In the genomic region with DNA sequence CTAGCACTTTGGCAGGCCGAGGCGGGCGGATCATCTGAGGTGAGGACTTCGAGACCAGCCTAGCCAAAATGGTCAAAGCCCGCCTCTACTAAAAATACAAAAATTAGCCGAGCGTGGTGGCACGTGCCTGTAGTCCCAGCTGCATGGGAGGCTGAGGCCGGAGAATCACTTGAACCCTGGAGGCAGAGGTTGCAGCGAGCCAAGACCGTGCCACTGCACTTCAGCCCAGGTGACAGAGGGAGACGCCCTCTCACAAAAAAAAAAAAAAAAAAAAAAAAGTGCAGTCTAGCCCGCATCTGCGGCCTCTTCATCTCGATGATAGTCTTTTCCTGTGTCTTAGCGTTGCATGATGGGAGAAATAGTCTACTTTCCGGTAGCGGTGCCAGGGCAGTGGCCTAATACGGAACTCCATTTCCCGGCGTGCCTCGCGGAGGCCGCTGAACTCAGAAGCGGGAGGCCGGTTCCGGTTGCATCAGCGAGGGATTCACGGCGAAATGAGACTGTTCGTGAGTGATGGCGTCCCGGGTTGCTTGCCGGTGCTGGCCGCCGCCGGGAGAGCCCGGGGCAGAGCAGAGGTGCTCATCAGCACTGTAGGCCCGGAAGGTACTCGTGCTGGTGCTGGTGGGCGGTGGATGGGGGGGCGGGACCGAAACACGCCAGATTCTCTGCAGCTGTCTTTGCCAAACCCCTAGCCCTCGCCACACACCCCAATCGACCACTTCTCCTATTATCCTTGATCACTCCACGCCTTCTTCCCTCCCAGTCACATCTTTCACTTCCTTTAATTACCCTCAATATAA, we compare ENCODE assay signal across 1 cellular context.
TF ChIP-seq lines count a peak whose summit lies in the region.

MARS1 (plus strand) TSS at position 472 of the 800 bp plus-strand sequence; CDS start at position 495, 23 bp downstream.

TF ChIP-seq in K562, 482 proteins besides CTCF, POLR2A, EP300 and RAD21 (continued from another document and continues in another):
- TF ChIP-seq ZNF639 (CRISPR knock-in tag; conservative IDR thresholded peaks at IDR 0.05 in 1 of 2, IDR thresholded peaks at IDR 0.05 in 1 of 2): peak in 1 of 2 experiments; percentile 95; a peak in 2 of 4 replicates
- TF ChIP-seq DEAF1 (CRISPR knock-in tag; IDR thresholded peaks at IDR 0.05): no peak
- TF ChIP-seq JUNB (CRISPR knock-in tag; conservative IDR thresholded peaks at IDR 0.05): no peak
- no peak for TF ChIP-seq NFIX (CRISPR knock-in tag; IDR thresholded peaks at IDR 0.05; ENCODE audit: low read depth)
- TF ChIP-seq RAD51 (IDR thresholded peaks at IDR 0.05; ENCODE audit: borderline replicate concordance, low read depth): no peak
- TF ChIP-seq DNMT1 (IDR thresholded peaks at IDR 0.05): no peak
- no peak for TF ChIP-seq PTBP1 (IDR thresholded peaks at IDR 0.05; ENCODE audit: low read depth, low read length)
- TF ChIP-seq NBN (IDR thresholded peaks at IDR 0.05; ENCODE audit: low read depth): 0 out of 2 replicates have a peak, but pooled peaks have one; percentile 15
- peak; percentile 55; the same call in 1 of the 2 replicates for TF ChIP-seq FOXP4 (CRISPR knock-in tag; IDR thresholded peaks at IDR 0.05; ENCODE audit: borderline replicate concordance)
- TF ChIP-seq NFRKB (IDR thresholded peaks at IDR 0.05; ENCODE audit: low read depth): peak; percentile 86
- no peak for TF ChIP-seq RBM17 (IDR thresholded peaks at IDR 0.05; ENCODE audit: borderline replicate concordance, low read depth, low read length)
- no peak for TF ChIP-seq ZNF444 (CRISPR knock-in tag; IDR thresholded peaks at IDR 0.05)
- no peak for TF ChIP-seq ILK (tag; IDR thresholded peaks at IDR 0.05; ENCODE audit: borderline replicate concordance, low read depth)
- TF ChIP-seq NR2C1 (IDR thresholded peaks at IDR 0.05): peak; percentile 94
- peak; percentile 97 for TF ChIP-seq NR2C1 (tag; IDR thresholded peaks at IDR 0.05)
- no peak for TF ChIP-seq DDX20 (tag; IDR thresholded peaks at IDR 0.05; ENCODE audit: low read depth)
- TF ChIP-seq, protein P1, sequence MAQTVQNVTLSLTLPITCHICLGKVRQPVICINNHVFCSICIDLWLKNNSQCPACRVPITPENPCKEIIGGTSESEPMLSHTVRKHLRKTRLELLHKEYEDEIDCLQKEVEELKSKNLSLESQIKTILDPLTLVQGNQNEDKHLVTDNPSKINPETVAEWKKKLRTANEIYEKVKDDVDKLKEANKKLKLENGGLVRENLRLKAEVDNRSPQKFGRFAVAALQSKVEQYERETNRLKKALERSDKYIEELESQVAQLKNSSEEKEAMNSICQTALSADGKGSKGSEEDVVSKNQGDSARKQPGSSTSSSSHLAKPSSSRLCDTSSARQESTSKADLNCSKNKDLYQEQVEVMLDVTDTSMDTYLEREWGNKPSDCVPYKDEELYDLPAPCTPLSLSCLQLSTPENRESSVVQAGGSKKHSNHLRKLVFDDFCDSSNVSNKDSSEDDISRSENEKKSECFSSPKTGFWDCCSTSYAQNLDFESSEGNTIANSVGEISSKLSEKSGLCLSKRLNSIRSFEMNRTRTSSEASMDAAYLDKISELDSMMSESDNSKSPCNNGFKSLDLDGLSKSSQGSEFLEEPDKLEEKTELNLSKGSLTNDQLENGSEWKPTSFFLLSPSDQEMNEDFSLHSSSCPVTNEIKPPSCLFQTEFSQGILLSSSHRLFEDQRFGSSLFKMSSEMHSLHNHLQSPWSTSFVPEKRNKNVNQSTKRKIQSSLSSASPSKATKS (CRISPR knock-in tag; IDR thresholded peaks at IDR 0.05): no peak
- TF ChIP-seq ZNF644 (tag; IDR thresholded peaks at IDR 0.05; ENCODE audit: low read depth): peak; percentile 90
- TF ChIP-seq ELF4 (CRISPR knock-in tag; IDR thresholded peaks at IDR 0.05): no peak
- no peak for TF ChIP-seq TCFL5 (CRISPR knock-in tag; conservative IDR thresholded peaks at IDR 0.05)
- TF ChIP-seq ARID2 (IDR thresholded peaks at IDR 0.05): no peak
- TF ChIP-seq PCBP1 (IDR thresholded peaks at IDR 0.05; ENCODE audit: low read depth, low read length, poor library complexity, severe bottlenecking): no peak
- TF ChIP-seq ZNF282 (CRISPR knock-in tag; IDR thresholded peaks at IDR 0.05): no peak
- TF ChIP-seq CBFA2T2 (conservative IDR thresholded peaks at IDR 0.05): no peak
- no peak for TF ChIP-seq RFX1 (IDR thresholded peaks at IDR 0.05)
- TF ChIP-seq MXI1 (IDR thresholded peaks at IDR 0.05; ENCODE audit: low read depth, low read length): peak; percentile 79
- no peak for TF ChIP-seq NUFIP1 (IDR thresholded peaks at IDR 0.05; ENCODE audit: partially characterized antibody)
- no peak for TF ChIP-seq NR2F6 (CRISPR knock-in tag; IDR thresholded peaks at IDR 0.05)
- TF ChIP-seq, protein P2, sequence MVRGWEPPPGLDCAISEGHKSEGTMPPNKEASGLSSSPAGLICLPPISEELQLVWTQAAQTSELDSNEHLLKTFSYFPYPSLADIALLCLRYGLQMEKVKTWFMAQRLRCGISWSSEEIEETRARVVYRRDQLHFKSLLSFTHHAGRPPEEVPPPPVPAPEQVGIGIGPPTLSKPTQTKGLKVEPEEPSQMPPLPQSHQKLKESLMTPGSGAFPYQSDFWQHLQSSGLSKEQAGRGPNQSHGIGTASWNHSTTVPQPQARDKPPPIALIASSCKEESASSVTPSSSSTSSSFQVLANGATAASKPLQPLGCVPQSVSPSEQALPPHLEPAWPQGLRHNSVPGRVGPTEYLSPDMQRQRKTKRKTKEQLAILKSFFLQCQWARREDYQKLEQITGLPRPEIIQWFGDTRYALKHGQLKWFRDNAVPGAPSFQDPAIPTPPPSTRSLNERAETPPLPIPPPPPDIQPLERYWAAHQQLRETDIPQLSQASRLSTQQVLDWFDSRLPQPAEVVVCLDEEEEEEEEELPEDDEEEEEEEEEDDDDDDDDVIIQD (CRISPR knock-in tag; IDR thresholded peaks at IDR 0.05): no peak
- TF ChIP-seq ZNF655 (CRISPR knock-in tag; IDR thresholded peaks at IDR 0.05): no peak
- TF ChIP-seq CBX2 (IDR thresholded peaks at IDR 0.05; ENCODE audit: insufficient read depth, low read length, poor library complexity, severe bottlenecking): no peak
- TF ChIP-seq CHD7 (IDR thresholded peaks at IDR 0.05; ENCODE audit: low read depth, low read length): no peak
- TF ChIP-seq CBX1 (IDR thresholded peaks at IDR 0.05; ENCODE audit: low read depth): 0 out of 2 replicates have a peak, but pooled peaks have one; percentile 67
- TF ChIP-seq HNRNPH1 (optimal IDR thresholded peaks at IDR 0.05; ENCODE audit: low read depth, low read length): no peak
- TF ChIP-seq ZNF431 (CRISPR knock-in tag; IDR thresholded peaks at IDR 0.05): peak; percentile 46; the same call in 1 of the 2 replicates
- no peak for TF ChIP-seq ZC3H8 (IDR thresholded peaks at IDR 0.05)
